Comparison of ENCODE assay signal across 8 cellular contexts in genomic region chr3:142889263-142890014, GRCh38. TPM values are rescaled to one million over a fixed set of nuclear protein-coding genes. Genes with fewer than 3 reads are reported as not detected.
DNase-seq lines count a peak whose midpoint lies in the region; ATAC-seq and TF ChIP-seq lines count a peak whose summit lies in the region.

No MANE protein-coding gene starts in this region.

- 27% methylated on average over 22 of the region's 23 CpGs for WGBS in HUES64

- POLR2A ChIA-PET in AG04450 (lab: Yijun Ruan, JAX): no interaction called here

- peak overlapping the region; percentile 90 for H3K9ac ChIP-seq in HUES64 (ENCODE audit: low read depth, low read length)

- H3K9me3 Mint-ChIP-seq in natural killer cell: no peaks in the 10 kb centered on the region

- DNase-seq in AG04450 (ENCODE audit: low read depth, low spot score): no peak
- DNase-seq in dorsolateral prefrontal cortex: no peak
- no peak for DNase-seq in natural killer cell
- no peak for DNase-seq in erythroblast (lab: John Stamatoyannopoulos, UW)
- DNase-seq in NCI-H345 (lab: John Stamatoyannopoulos, UW): no peak
- DNase-seq in DMS53 treated with DMSO at 0.1 percent for 48 hours (lab: John Stamatoyannopoulos, UW; ENCODE audit: unreplicated experiment): no peak

- H3K4me3 ChIP-seq in AG04450 (ENCODE audit: low read depth, low read length) (peak overlapping the region; percentile 60), HUES64 (ENCODE audit: low read length) (peak overlapping the region; percentile 84), dorsolateral prefrontal cortex (peak overlapping the region; percentile 31 to 82 (median 63))

- H3K9me3 ChIP-seq in AG04450 (ENCODE audit: control insufficient read depth, insufficient read depth, low read length): peaks cover 5% of the 10 kb centered on the region; the same call in 1 of the 2 replicates
- no peaks in the 10 kb centered on the region for H3K9me3 ChIP-seq in HUES64 (ENCODE audit: insufficient read depth, low read depth, low read length)

- TF ChIP-seq CTCF in AG04450 (IDR thresholded peaks at IDR 0.05; ENCODE audit: low read depth, low read length) (no peak), dorsolateral prefrontal cortex (IDR thresholded peaks at IDR 0.05 in 54 of 56, conservative IDR thresholded peaks at IDR 0.05 in 2 of 56; ENCODE audit: low read depth in 1 of 56, partially characterized antibody in 56 of 56) (no peak), natural killer cell (IDR thresholded peaks at IDR 0.05) (no peak)

- H3K27ac ChIP-seq in AG04450 (ENCODE audit: low read depth, low read length) (no peak overlapping the region), HUES64 (ENCODE audit: low read depth, low read length) (no peak overlapping the region), dorsolateral prefrontal cortex (no peak overlapping the region)

- CTCF ChIA-PET in AG04450 (lab: Charles Lee): interaction anchor here (0.5 kb wide), 1 partner anchor 124 kb away, joined by 4 read pairs; no protein-coding TSS in a partner anchor

- H3K27ac Mint-ChIP-seq in natural killer cell: no peak overlapping the region

- no peaks in the 10 kb centered on the region for H3K36me3 ChIP-seq in HUES64 (ENCODE audit: insufficient read depth, low read length)

- peak overlapping the region; percentile 76 for H3K4me3 Mint-ChIP-seq in natural killer cell

- TF ChIP-seq POLR2A in erythroblast (IDR thresholded peaks at IDR 0.05; ENCODE audit: low read length): no peak

- peaks cover 35 to 54% of the 10 kb centered on the region in 2 donors for H3K27me3 Mint-ChIP-seq in natural killer cell (ENCODE audit: low read depth in 2 of 2)

- peaks cover 6 to 11% of the 10 kb centered on the region in 2 donors for H3K4me1 Mint-ChIP-seq in natural killer cell

- peaks cover 21% of the 10 kb centered on the region for H3K27me3 ChIP-seq in AG04450 (ENCODE audit: control insufficient read depth, insufficient read depth, low read length)
- H3K27me3 ChIP-seq in HUES64 (ENCODE audit: insufficient read depth, low read length): peaks cover 22% of the 10 kb centered on the region
- peaks cover 0 to 22% (median 9%) of the 10 kb centered on the region in 45 donors for H3K27me3 ChIP-seq in dorsolateral prefrontal cortex

- H3K4me1 ChIP-seq in HUES64 (ENCODE audit: insufficient read depth, low read length): peaks cover 11% of the 10 kb centered on the region; the same call in 1 of the 2 replicates

- no peaks in the 10 kb centered on the region for H3K36me3 Mint-ChIP-seq in natural killer cell

- intact Hi-C loops in dorsolateral prefrontal cortex (cut with DNase I) (no loop called here), natural killer cell (cut with micrococcal nuclease) (no loop called here)

- ATAC-seq in natural killer cell (peak in 1 of 3 donors; percentile 7), GM21619 (IDR thresholded peaks at IDR 0.05; ENCODE audit: unreplicated experiment) (no peak)

RNA-seq across cellular contexts. Expression of gene PCOLCE2, which starts 0.6 kb away (rescaled TPM):
- 0.96 and 1.1 TPM in 2 replicates for polyA plus RNA-seq in AG04450 (2011; rRNA removed)
- 0.56 and 1.9 TPM in 2 replicates for polyA minus RNA-seq in AG04450 (2011; rRNA and poly(A)+ RNA removed)
- polyA plus RNA-seq in HUES64 (2013, experiment 1 of 2): 10.5 TPM
- polyA plus RNA-seq in HUES64 (2013, experiment 2 of 2): 11.3 TPM
- total RNA-seq in dorsolateral prefrontal cortex: 1 to 10 TPM in 107 of 120 experiments, under 1 TPM in 10, not detected in 3; 0.56 to 8.1 (median 2.2) TPM
- not detected for total RNA-seq in natural killer cell
